ENCODE assay signal across 8 cellular contexts in the genomic region with DNA sequence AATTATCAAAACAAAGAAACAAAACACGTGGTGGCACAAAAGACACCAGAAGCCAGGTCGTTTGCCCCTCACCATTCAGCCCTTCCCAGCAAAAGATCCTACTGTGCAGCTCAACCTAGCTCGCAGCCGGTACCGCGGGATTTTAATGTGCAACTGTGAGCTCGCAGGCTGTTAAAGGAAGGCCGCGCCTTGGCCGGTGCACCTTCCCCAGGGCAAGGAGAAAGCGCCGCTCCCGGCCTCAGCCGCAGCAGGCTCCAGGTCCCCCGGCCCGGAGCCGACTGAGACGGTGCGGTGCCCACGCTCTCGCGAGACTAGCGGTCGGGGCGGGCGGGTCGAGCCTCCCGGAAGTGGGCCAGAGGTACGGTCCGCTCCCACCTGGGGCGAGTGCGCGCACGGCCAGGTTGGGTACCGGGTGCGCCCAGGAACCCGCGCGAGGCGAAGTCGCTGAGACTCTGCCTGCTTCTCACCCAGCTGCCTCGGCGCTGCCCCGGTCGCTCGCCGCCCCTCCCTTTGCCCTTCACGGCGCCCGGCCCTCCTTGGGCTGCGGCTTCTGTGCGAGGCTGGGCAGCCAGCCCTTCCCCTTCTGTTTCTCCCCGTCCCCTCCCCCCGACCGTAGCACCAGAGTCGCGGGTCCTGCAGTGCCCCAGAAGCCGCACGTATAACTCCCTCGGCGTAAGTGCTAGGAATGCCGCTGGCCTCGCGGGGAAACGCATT. TPM values are rescaled to one million over a fixed set of nuclear protein-coding genes. Genes with fewer than 3 reads are reported as not detected.
DNase-seq lines count a peak whose midpoint lies in the region; ATAC-seq, FAIRE-seq and TF ChIP-seq lines count a peak whose summit lies in the region.

A gene (plus strand): TSS at position 618 of the 714 bp plus-strand sequence. CDS start 682 bp downstream, outside the sequence.

- H3K4me1 ChIP-seq in right cardiac atrium (ENCODE audit: control insufficient read depth, insufficient read depth, low read length) (peaks cover 1% of the 10 kb centered on the region), rectal smooth muscle tissue (ENCODE audit: control insufficient read depth, insufficient read depth, low read length) (peaks cover 8% of the 10 kb centered on the region), vagina (peaks cover 16% of the 10 kb centered on the region)

- peaks cover 28% of the 10 kb centered on the region for H3K4me1 Mint-ChIP-seq in T-helper 17 cell

- TF ChIP-seq CTCF in vagina (IDR thresholded peaks at IDR 0.05), result no peak

- H3K4me3 ChIP-seq in right cardiac atrium (ENCODE audit: low read length) (peak within 1 kb of the TSS; percentile 38), rectal smooth muscle tissue (ENCODE audit: low read length) (peak within 1 kb of the TSS; percentile 74), vagina (peak within 1 kb of the TSS; percentile 61 to 73)

- peak; percentile 99 for ATAC-seq in HG02642 (IDR thresholded peaks at IDR 0.05; ENCODE audit: poor library complexity, unreplicated experiment)
- peak; percentile 98 for ATAC-seq in T-helper 17 cell
- peak; percentile 98 to 99 for ATAC-seq in right cardiac atrium

- H3K4me3 Mint-ChIP-seq in T-helper 17 cell, result peak within 1 kb of the TSS; percentile 97

- under 1% methylated on average over 65 of the region's 65 CpGs for WGBS in right cardiac atrium

- FAIRE-seq in GM12891 (lab: Jason Lieb, UNC), result peak; percentile 93

- H3K36me3 Mint-ChIP-seq in T-helper 17 cell (ENCODE audit: low read depth), result peaks cover 6% of the 10 kb centered on the region

- peak within 1 kb of the TSS; percentile 97 for H3K27ac Mint-ChIP-seq in T-helper 17 cell

- H3K27me3 Mint-ChIP-seq in T-helper 17 cell, result no peaks in the 10 kb centered on the region

- peak; percentile 85 for DNase-seq in GM12891 (ENCODE audit: insufficient read length, low spot score)
- DNase-seq in NCI-H1105 treated with DMSO at 0.1 percent for 48 hours (lab: John Stamatoyannopoulos, UW), result peak; percentile 88
- DNase-seq in T-helper 17 cell, result peak; percentile 77 to 79 (median 79)
- peak; percentile 89 to 95 (median 94) for DNase-seq in right cardiac atrium
- DNase-seq in vagina (ENCODE audit: extremely low spot score in 2 of 2), result no peak

- no peaks in the 10 kb centered on the region for H3K9me3 ChIP-seq in T-helper 17 cell (ENCODE audit: control insufficient read depth, low read length, poor library complexity, severe bottlenecking)
- no peaks in the 10 kb centered on the region for H3K9me3 ChIP-seq in right cardiac atrium (ENCODE audit: control insufficient read depth, low read length)
- no peaks in the 10 kb centered on the region for H3K9me3 ChIP-seq in vagina

- H3K27me3 ChIP-seq in right cardiac atrium (ENCODE audit: control insufficient read depth, insufficient read depth), result no peaks in the 10 kb centered on the region
- no peaks in the 10 kb centered on the region for H3K27me3 ChIP-seq in rectal smooth muscle tissue (ENCODE audit: control insufficient read depth, insufficient read depth, low read length)
- no peaks in the 10 kb centered on the region for H3K27me3 ChIP-seq in vagina

- intact Hi-C loops in right cardiac atrium (cut with DNase I), result no loop called here
- intact Hi-C loops in vagina (cut with DNase I), result no loop called here

- H3K9ac ChIP-seq in rectal smooth muscle tissue (ENCODE audit: low read length), result peak within 1 kb of the TSS; percentile 77

- no peaks in the 10 kb centered on the region for H3K36me3 ChIP-seq in rectal smooth muscle tissue (ENCODE audit: control insufficient read depth, insufficient read depth, low read length)
- H3K36me3 ChIP-seq in vagina, result no peaks in the 10 kb centered on the region

- TF ChIP-seq POLR2A in GM12891 (IDR thresholded peaks at IDR 0.05; ENCODE audit: low read depth, low read length) (peak; percentile 87), vagina (IDR thresholded peaks at IDR 0.05) (no peak)

- H3K27ac ChIP-seq in angular gyrus (ENCODE audit: low read depth, low read length) (peak within 1 kb of the TSS; percentile 86), right cardiac atrium (ENCODE audit: low read length) (peak within 1 kb of the TSS; percentile 37), rectal smooth muscle tissue (ENCODE audit: low read depth, low read length) (peak within 1 kb of the TSS; percentile 93), vagina (peak within 1 kb of the TSS; percentile 79)

TF ChIP-seq in GM12891, 5 proteins besides CTCF, POLR2A, EP300 and RAD21:
- TF ChIP-seq POU2F2 (IDR thresholded peaks at IDR 0.05; ENCODE audit: low read depth, low read length) (peak; percentile 82), TAF1 (IDR thresholded peaks at IDR 0.05; ENCODE audit: low read depth, low read length) (peak; percentile 80), PAX5 (IDR thresholded peaks at IDR 0.05; ENCODE audit: insufficient read depth, low read length, severe bottlenecking) (no peak), POLR2AphosphoS5 (IDR thresholded peaks at IDR 0.05; ENCODE audit: low read depth, low read length) (peak; percentile 87)
TF ChIP-seq in GM12891: peak in this region for 3.

RNA-seq across cellular contexts. Expression of the gene that starts here (rescaled TPM):
- 8.2 TPM for polyA plus RNA-seq in GM12891 (2012; ENCODE audit: low read depth, missing spikeins)
- total RNA-seq in T-helper 17 cell (10 to 100 TPM; 10.5 to 12.2 TPM), right cardiac atrium (10 to 100 TPM; 58.8 to 66.4 (median 62.3) TPM), vagina (14.0 TPM)
- 23.2 TPM for polyA plus RNA-seq in right cardiac atrium

Comparison
In these comparisons a context has a peak if more than half of its experiments do, and no peak if none do; other contexts are left out.
1. DNase-seq: peak in GM12891 (single experiment), NCI-H1105 treated with DMSO at 0.1 percent for 48 hours (single experiment), T-helper 17 cell (3 of 3) and right cardiac atrium (3 of 3); none in vagina (0 of 2).
2. H3K27ac ChIP-seq: peak in every context shown above with its lines; median percentile 93 in rectal smooth muscle tissue; 86 in angular gyrus; 79 in vagina; 37 in right cardiac atrium.
3. Peak in every context shown above with its lines, with median percentiles within 50 percentile points of each other: ATAC-seq and H3K4me3 ChIP-seq.